Comparison of ENCODE assay signal across 19 cellular contexts in the genomic region with DNA sequence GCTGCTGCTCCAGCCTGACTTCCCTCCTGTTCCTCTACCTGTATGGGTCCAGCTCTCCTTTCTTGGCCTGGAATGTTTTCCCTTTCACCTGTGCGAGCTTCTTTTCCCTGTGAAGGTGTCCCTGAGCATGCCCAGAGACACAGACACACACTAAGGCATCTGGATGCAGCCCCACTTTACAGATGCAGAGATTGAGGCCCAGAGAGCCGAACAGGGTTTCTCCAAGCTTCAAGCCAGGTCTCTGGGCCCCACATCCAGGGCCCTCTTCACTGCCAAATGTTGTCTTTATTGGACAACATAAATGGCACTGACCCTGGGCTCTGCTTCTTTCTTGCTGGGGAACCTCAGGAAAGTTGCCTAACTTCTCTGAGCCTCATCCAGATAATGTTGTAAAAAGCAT.
"Had no signal": no experiment of that assay in that cellular context is flagged by ENCODE, and none has a peak within 500 bp of the region (broad histone marks: within the 10 kb centered on the region; RNA-seq: fewer than 3 reads in every experiment).

No MANE protein-coding gene starts in this region.

- H3K27me3 ChIP-seq: hepatocyte, pancreas, testis had no signal

- H3K4me3 ChIP-seq: breast epithelium, hepatocyte, pancreas, psoas muscle, skin epidermis, testis, upper lobe of right lung had no signal

- ATAC-seq: natural killer cell treated with Interleukin-12 subunit alpha and Interleukin-12 subunit beta and Interleukin-15 and Interleukin-18, amount 100 ng/mL, for 72 hours; stimulated activated naive CD8-positive, alpha-beta T cell treated with anti-CD3 and anti-CD28 coated beads, Interleukin-15, amount 100 ng/mL, for 72 hours; upper lobe of right lung had no signal

- H3K27ac ChIP-seq: pancreas, psoas muscle, upper lobe of right lung had no signal

- DNase-seq: activated CD8-positive, alpha-beta memory T cell treated with anti-CD3 and anti-CD28 coated beads, Interleukin-2, amount 50 U/mL, for 4 hours; activated naive CD4-positive, alpha-beta T cell; activated naive CD8-positive, alpha-beta T cell treated with anti-CD3 and anti-CD28 coated beads for 36 hours; activated T-cell treated with anti-CD3 and anti-CD28 coated beads, Interleukin-2, amount 50 U/mL, for 24 hours; cortex of kidney; endodermal cell; immature natural killer cell; kidney glomerular epithelial cell; pancreas; stimulated activated CD4-positive, alpha-beta T cell treated with anti-CD3 and anti-CD28 coated beads, Interleukin-1b, Interleukin-23, amount 100 ng/mL, for 48 hours; stimulated activated naive CD8-positive, alpha-beta T cell treated with anti-CD3 and anti-CD28 coated beads, Interleukin-15, amount 100 ng/mL, for 72 hours; T-helper 1 cell; upper lobe of right lung had no signal

- H3K4me1 ChIP-seq: breast epithelium, pancreas, psoas muscle, testis had no signal

- H3K36me3 ChIP-seq: breast epithelium, pancreas, upper lobe of right lung had no signal

- H3K9me3 ChIP-seq: pancreas, testis, upper lobe of right lung had no signal
